2 cellular contexts compared by ENCODE assay signal in the genomic region with DNA sequence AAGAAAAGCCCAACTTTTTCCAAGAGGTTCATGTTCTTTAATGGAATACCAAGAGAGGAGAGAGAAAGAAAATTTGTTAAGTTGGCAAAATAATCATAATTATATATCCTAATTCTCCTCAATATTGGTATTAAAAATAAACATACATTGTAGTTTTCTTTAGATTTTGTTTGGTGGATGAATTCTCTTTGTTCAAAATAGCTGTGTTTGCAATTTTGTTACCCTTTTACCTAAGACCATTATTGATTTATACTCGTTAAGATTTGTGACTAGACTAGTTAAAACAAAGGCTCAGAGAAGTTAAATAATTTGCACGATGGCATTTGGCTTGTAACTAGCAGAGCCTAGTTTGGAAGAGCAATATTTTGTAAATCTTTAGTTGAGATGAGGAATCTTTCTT.
TF ChIP-seq lines count a peak whose summit lies in the region.

No MANE protein-coding gene starts in this region.

TF ChIP-seq in HepG2, 621 proteins besides CTCF, POLR2A, EP300 and RAD21:
- TF ChIP-seq ZNF557 (CRISPR knock-in tag; IDR thresholded peaks at IDR 0.05) (no peak), ZNF652 (CRISPR knock-in tag; IDR thresholded peaks at IDR 0.05; ENCODE audit: borderline replicate concordance, low read depth) (no peak), MAFF (IDR thresholded peaks at IDR 0.05; ENCODE audit: low read depth, low read length) (peak; percentile 80), ZNF547 (CRISPR knock-in tag; IDR thresholded peaks at IDR 0.05) (no peak), MAFK (conservative IDR thresholded peaks at IDR 0.05 in 1 of 2, IDR thresholded peaks at IDR 0.05 in 1 of 2; ENCODE audit: low read length in 2 of 2) (peak; percentile 77 to 85)

TF ChIP-seq in IMR-90, 13 proteins besides CTCF, POLR2A, EP300 and RAD21:
- TF ChIP-seq ELK1 (IDR thresholded peaks at IDR 0.05; ENCODE audit: borderline replicate concordance, low read depth, low read length) (no peak), MAFK (IDR thresholded peaks at IDR 0.05; ENCODE audit: low read depth, low read length) (peak; percentile 82)
